ENCODE assay signal across 10 cellular contexts in genomic region chr3:172096881-172097420, GRCh38. TPM values are rescaled to one million over a fixed set of nuclear protein-coding genes. Genes with fewer than 3 reads are reported as not detected.
DNase-seq lines count a peak whose midpoint lies in the region; ATAC-seq and TF ChIP-seq lines count a peak whose summit lies in the region.
"Had no signal": no experiment of that assay in that cellular context is flagged by ENCODE, and none has a peak within 500 bp of the region (broad histone marks: within the 10 kb centered on the region; RNA-seq: fewer than 3 reads in every experiment).

No MANE protein-coding gene starts in this region.

- H3K9me3 ChIP-seq in RWPE2 (ENCODE audit: severe bottlenecking): no peaks in the 10 kb centered on the region
- H3K9me3 ChIP-seq in psoas muscle: no peaks in the 10 kb centered on the region

- intact Hi-C loops in psoas muscle (cut with DNase I): no loop called here

- H3K36me3 ChIP-seq in RWPE2 (ENCODE audit: low read depth) (peaks cover 13% of the 10 kb centered on the region; the same call in 1 of the 2 replicates), psoas muscle (ENCODE audit: insufficient read depth in 1 of 2, low read depth in 1 of 2) (no peaks in the 10 kb centered on the region)

- H3K4me3 ChIP-seq in RWPE2 (ENCODE audit: severe bottlenecking) (no peak overlapping the region), fibroblast of villous mesenchyme (ENCODE audit: low read depth, low read length) (no peak overlapping the region), psoas muscle (peak overlapping the region; percentile 1)

- TF ChIP-seq CTCF in RWPE2 (IDR thresholded peaks at IDR 0.05; ENCODE audit: poor library complexity, severe bottlenecking) (no peak), fibroblast of villous mesenchyme (IDR thresholded peaks at IDR 0.05; ENCODE audit: insufficient read depth, low read depth, low read length) (no peak), psoas muscle (IDR thresholded peaks at IDR 0.05) (no peak)

- ATAC-seq in RWPE2 (ENCODE audit: low read depth): peak; percentile 83
- ATAC-seq in psoas muscle: peak; percentile 48 to 88 (median 82)
- ATAC-seq in HG03469 (IDR thresholded peaks at IDR 0.05; ENCODE audit: unreplicated experiment): no peak

- H3K27ac ChIP-seq in RWPE2 (ENCODE audit: poor library complexity, severe bottlenecking) (peak overlapping the region; percentile 84), psoas muscle (peak overlapping the region; percentile 54)

- H3K4me1 ChIP-seq in RWPE2 (ENCODE audit: insufficient read depth, poor library complexity, severe bottlenecking) (peaks cover 54% of the 10 kb centered on the region), psoas muscle (peaks cover 63% of the 10 kb centered on the region)

- DNase-seq in HCEC 1CT: peak; percentile 76
- no peak for DNase-seq in RWPE2 (ENCODE audit: low spot score)
- peak; percentile 87 for DNase-seq in fibroblast of villous mesenchyme (ENCODE audit: low read depth)
- no peak for DNase-seq in psoas muscle
- no peak for DNase-seq in activated CD4-positive, alpha-beta T cell treated with anti-CD3 and anti-CD28 coated beads, Interleukin-2, amount 50 U/mL, for 48 hours
- no peak for DNase-seq in NCI-H1694 (lab: John Stamatoyannopoulos, UW)
- no peak for DNase-seq in D341Med (ENCODE audit: low spot score)
- DNase-seq: central memory CD4-positive, alpha-beta T cell; stimulated activated naive CD4-positive, alpha-beta T cell treated with Interleukin-2 at 50 U/mL for 16 hours had no signal

- H3K27me3 ChIP-seq in RWPE2 (ENCODE audit: insufficient read depth, poor library complexity, severe bottlenecking): no peaks in the 10 kb centered on the region
- H3K27me3 ChIP-seq in psoas muscle (ENCODE audit: insufficient read depth in 3 of 3, low read length in 2 of 3): no peaks in the 10 kb centered on the region

- WGBS in psoas muscle, 3 donors: 22 to 41% (median 28%) methylated on average over 3 of the region's 3 CpGs

RNA-seq across cellular contexts. Expression of gene FNDC3B, which starts 57.6 kb away (rescaled TPM):
- total RNA-seq in fibroblast of villous mesenchyme: 165 and 221 TPM in 2 replicates
- 100 to 1,000 TPM in 1 of 4 donors, 10 to 100 TPM in 3; 50.8 to 133 (median 74.1) TPM for total RNA-seq in psoas muscle
- 10 to 100 TPM; 12.4 to 30.8 (median 19.4) TPM for polyA plus RNA-seq in psoas muscle

Comparison
In these comparisons a context has a peak if more than half of its experiments do, and no peak if none do; other contexts are left out.
1. DNase-seq: peak in HCEC 1CT (single experiment) and fibroblast of villous mesenchyme (single experiment); none in RWPE2 (single experiment), psoas muscle (0 of 2), activated CD4-positive, alpha-beta T cell treated with anti-CD3 and anti-CD28 coated beads, Interleukin-2, amount 50 U/mL, for 48 hours (0 of 2), NCI-H1694 (single experiment) and D341Med (single experiment).